30 cellular contexts compared by ENCODE assay signal in genomic region chr1:17911789-17912188, GRCh38.
"Had no signal": no experiment of that assay in that cellular context is flagged by ENCODE, and none has a peak within 500 bp of the region (broad histone marks: within the 10 kb centered on the region; RNA-seq: fewer than 3 reads in every experiment).

No MANE protein-coding gene starts in this region.

- DNase-seq: activated CD4-positive, alpha-beta memory T cell treated with anti-CD3 and anti-CD28 coated beads, Interleukin-2, amount 10 ng/mL, durations not matched to agents 7 days and 5 days; activated CD4-positive, alpha-beta T cell treated with anti-CD3 and anti-CD28 coated beads for 1 hour; activated CD4-positive, alpha-beta T cell treated with anti-CD3 and anti-CD28 coated beads for 36 hours; activated CD4-positive, alpha-beta T cell treated with anti-CD3 and anti-CD28 coated beads for 48 hours; activated CD4-positive, alpha-beta T cell treated with anti-CD3 and anti-CD28 coated beads, Interleukin-2, amount 10 ng/mL, durations not matched to agents 7 days and 5 days; activated CD4-positive, alpha-beta T cell treated with anti-CD3 and anti-CD28 coated beads, Interleukin-2, amount 50 U/mL, for 48 hours; activated CD4-positive, CD25-positive, alpha-beta regulatory T cell; activated CD8-positive, alpha-beta memory T cell treated with anti-CD3 and anti-CD28 coated beads for 24 hours; activated CD8-positive, alpha-beta memory T cell treated with anti-CD3 and anti-CD28 coated beads, Interleukin-2, amount 10 ng/mL, durations not matched to agents 7 days and 5 days; activated CD8-positive, alpha-beta memory T cell treated with anti-CD3 and anti-CD28 coated beads, Interleukin-2, amount 50 U/mL, for 48 hours; activated CD8-positive, alpha-beta T cell treated with anti-CD3 and anti-CD28 coated beads, Interleukin-2, amount 10 ng/mL, durations not matched to agents 7 days and 5 days; activated effector memory CD4-positive, alpha-beta T cell treated with Interleukin-2 at 50 U/mL for 16 hours; activated gamma-delta T cell; activated naive CD4-positive, alpha-beta T cell treated with anti-CD3 and anti-CD28 coated beads, Interleukin-2, amount 10 ng/mL, durations not matched to agents 7 days and 5 days; activated naive CD4-positive, alpha-beta T cell treated with Interleukin-2 at 50 U/mL for 16 hours; activated naive CD8-positive, alpha-beta T cell treated with anti-CD3 and anti-CD28 coated beads, Interleukin-2, amount 10 ng/mL, durations not matched to agents 7 days and 5 days; activated naive CD8-positive, alpha-beta T cell treated with anti-CD3 and anti-CD28 coated beads, Interleukin-2, amount 50 U/mL, for 24 hours; activated T-cell treated with anti-CD3 and anti-CD28 coated beads, Interleukin-2, amount 50 U/mL, for 24 hours; activated T-cell treated with anti-CD3 and anti-CD28 coated beads, Interleukin-2, amount 50 U/mL, for 48 hours; amygdala; anterior cingulate cortex; caudate nucleus; T-helper 1 cell; T-helper 2 cell; T-helper 9 cell; WERI-Rb-1 had no signal

- H3K4me1 ChIP-seq: ascending aorta had no signal

- H3K27ac ChIP-seq: ascending aorta, cardiac muscle cell, WERI-Rb-1 had no signal

- ATAC-seq: activated CD4-positive, alpha-beta T cell treated with anti-CD3 and anti-CD28 coated beads for 36 hours; activated CD4-positive, CD25-positive, alpha-beta regulatory T cell treated with anti-CD3 and anti-CD28 coated beads, Interleukin-2, amount 50 U/mL, for 24 hours; activated CD8-positive, alpha-beta memory T cell treated with anti-CD3 and anti-CD28 coated beads, Interleukin-2, amount 10 ng/mL, durations not matched to agents 7 days and 5 days; activated CD8-positive, alpha-beta T cell treated with anti-CD3 and anti-CD28 coated beads, Interleukin-2, amount 10 ng/mL, durations not matched to agents 7 days and 5 days; activated naive CD8-positive, alpha-beta T cell treated with anti-CD3 and anti-CD28 coated beads, Interleukin-2, amount 50 U/mL, for 24 hours; WTC11 had no signal

- H3K9me3 ChIP-seq: ascending aorta had no signal

- H3K4me3 ChIP-seq: ascending aorta, cardiac muscle cell had no signal

- H3K36me3 ChIP-seq: ascending aorta, cardiac muscle cell, WERI-Rb-1 had no signal

- H3K27me3 ChIP-seq: ascending aorta, cardiac muscle cell had no signal
